Comparison of ENCODE assay signal across 1 cellular context in the genomic region with DNA sequence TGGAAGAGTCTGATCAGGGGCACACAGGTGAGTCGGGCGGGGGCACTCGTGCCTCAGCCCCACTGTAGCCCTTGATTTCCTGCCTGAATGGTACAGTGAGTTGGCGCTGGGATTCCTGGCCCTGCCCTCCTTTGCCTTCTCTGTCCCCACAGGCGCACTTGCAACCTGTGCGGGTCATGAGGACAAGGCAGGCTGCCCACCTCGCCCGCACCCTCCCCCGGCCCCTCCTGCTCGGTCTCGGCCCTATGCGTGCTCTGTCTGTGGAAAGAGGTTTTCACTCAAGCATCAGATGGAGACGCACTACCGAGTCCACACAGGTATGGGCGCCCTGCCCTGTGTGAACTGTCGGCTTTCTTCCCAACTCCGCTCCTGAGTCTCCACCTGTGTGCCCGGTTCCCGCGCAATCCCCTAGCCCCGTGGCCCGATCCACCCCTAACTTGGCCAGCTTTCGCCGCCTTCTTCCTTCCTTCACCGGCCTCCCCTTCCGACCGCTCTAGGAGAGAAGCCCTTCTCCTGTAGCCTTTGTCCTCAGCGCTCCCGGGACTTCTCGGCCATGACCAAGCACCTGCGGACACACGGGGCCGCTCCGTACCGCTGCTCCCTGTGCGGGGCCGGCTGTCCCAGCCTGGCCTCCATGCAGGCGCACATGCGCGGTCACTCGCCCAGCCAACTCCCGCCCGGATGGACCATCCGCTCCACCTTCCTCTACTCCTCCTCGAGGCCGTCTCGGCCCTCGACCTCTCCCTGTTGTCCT.
TF ChIP-seq lines count a peak whose summit lies in the region.

No MANE protein-coding gene starts in this region.

TF ChIP-seq in HepG2, 621 proteins besides CTCF, POLR2A, EP300 and RAD21 (continued from another document and continues in another):
- no peak for TF ChIP-seq ZNF597 (CRISPR knock-in tag; IDR thresholded peaks at IDR 0.05)
- peak; percentile 11; the same call in 1 of the 2 replicates for TF ChIP-seq NAIF1 (CRISPR knock-in tag; IDR thresholded peaks at IDR 0.05; ENCODE audit: borderline replicate concordance)
- peak; percentile 34; the same call in 1 of the 2 replicates for TF ChIP-seq ZNF773 (CRISPR knock-in tag; IDR thresholded peaks at IDR 0.05; ENCODE audit: borderline replicate concordance)
- no peak for TF ChIP-seq RBM39 (IDR thresholded peaks at IDR 0.05; ENCODE audit: low read depth, low read length, poor library complexity, severe bottlenecking)
- no peak for TF ChIP-seq TEAD3 (CRISPR knock-in tag; optimal IDR thresholded peaks at IDR 0.05; ENCODE audit: borderline replicate concordance)
- TF ChIP-seq ZNF431 (CRISPR knock-in tag; IDR thresholded peaks at IDR 0.05; ENCODE audit: borderline replicate concordance, low read depth) = 0 out of 2 replicates have a peak, but pooled peaks have one; percentile 49
- TF ChIP-seq ZNF761 (CRISPR knock-in tag; conservative IDR thresholded peaks at IDR 0.05) = peak; percentile 84
- TF ChIP-seq TFDP1 (CRISPR knock-in tag; IDR thresholded peaks at IDR 0.05; ENCODE audit: borderline replicate concordance) = peak; percentile 93; the same call in 1 of the 2 replicates
- TF ChIP-seq CAMTA2 (CRISPR knock-in tag; IDR thresholded peaks at IDR 0.05; ENCODE audit: borderline replicate concordance) = no peak
- no peak for TF ChIP-seq ARNT (IDR thresholded peaks at IDR 0.05)
- no peak for TF ChIP-seq PBX2 (CRISPR knock-in tag; IDR thresholded peaks at IDR 0.05)
- 0 out of 2 replicates have a peak, but pooled peaks have one; percentile 17 for TF ChIP-seq ZBTB14 (CRISPR knock-in tag; IDR thresholded peaks at IDR 0.05)
- TF ChIP-seq SRSF4 (IDR thresholded peaks at IDR 0.05; ENCODE audit: low read depth, low read length, poor library complexity, severe bottlenecking) = no peak
- TF ChIP-seq ZNF30 (CRISPR knock-in tag; IDR thresholded peaks at IDR 0.05) = no peak
- TF ChIP-seq HOXA5 (CRISPR knock-in tag; IDR thresholded peaks at IDR 0.05) = no peak
- TF ChIP-seq, protein P1, sequence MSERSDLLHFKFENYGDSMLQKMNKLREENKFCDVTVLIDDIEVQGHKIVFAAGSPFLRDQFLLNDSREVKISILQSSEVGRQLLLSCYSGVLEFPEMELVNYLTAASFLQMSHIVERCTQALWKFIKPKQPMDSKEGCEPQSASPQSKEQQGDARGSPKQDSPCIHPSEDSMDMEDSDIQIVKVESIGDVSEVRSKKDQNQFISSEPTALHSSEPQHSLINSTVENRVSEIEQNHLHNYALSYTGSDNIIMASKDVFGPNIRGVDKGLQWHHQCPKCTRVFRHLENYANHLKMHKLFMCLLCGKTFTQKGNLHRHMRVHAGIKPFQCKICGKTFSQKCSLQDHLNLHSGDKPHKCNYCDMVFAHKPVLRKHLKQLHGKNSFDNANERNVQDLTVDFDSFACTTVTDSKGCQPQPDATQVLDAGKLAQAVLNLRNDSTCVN (CRISPR knock-in tag; IDR thresholded peaks at IDR 0.05; ENCODE audit: borderline replicate concordance) = no peak
- no peak for TF ChIP-seq WIZ (CRISPR knock-in tag; IDR thresholded peaks at IDR 0.05)
- 0 out of 2 replicates have a peak, but pooled peaks have one; percentile 5 for TF ChIP-seq TEAD2 (CRISPR knock-in tag; IDR thresholded peaks at IDR 0.05)
- TF ChIP-seq LRRFIP1 (CRISPR knock-in tag; conservative IDR thresholded peaks at IDR 0.05) = no peak; the same call in 1 of the 2 replicates
- TF ChIP-seq ZSCAN22 (CRISPR knock-in tag; IDR thresholded peaks at IDR 0.05) = no peak
- TF ChIP-seq ZNF496 (CRISPR knock-in tag; IDR thresholded peaks at IDR 0.05; ENCODE audit: insufficient replicate concordance) = no peak
- TF ChIP-seq TRIM24 (CRISPR knock-in tag; IDR thresholded peaks at IDR 0.05) = no peak
- TF ChIP-seq KDM5A (IDR thresholded peaks at IDR 0.05; ENCODE audit: borderline replicate concordance, low read length) = no peak
- TF ChIP-seq ZBTB7A (CRISPR knock-in tag; IDR thresholded peaks at IDR 0.05) = peak; percentile 43; the same call in 1 of the 2 replicates
- TF ChIP-seq, protein P2, sequence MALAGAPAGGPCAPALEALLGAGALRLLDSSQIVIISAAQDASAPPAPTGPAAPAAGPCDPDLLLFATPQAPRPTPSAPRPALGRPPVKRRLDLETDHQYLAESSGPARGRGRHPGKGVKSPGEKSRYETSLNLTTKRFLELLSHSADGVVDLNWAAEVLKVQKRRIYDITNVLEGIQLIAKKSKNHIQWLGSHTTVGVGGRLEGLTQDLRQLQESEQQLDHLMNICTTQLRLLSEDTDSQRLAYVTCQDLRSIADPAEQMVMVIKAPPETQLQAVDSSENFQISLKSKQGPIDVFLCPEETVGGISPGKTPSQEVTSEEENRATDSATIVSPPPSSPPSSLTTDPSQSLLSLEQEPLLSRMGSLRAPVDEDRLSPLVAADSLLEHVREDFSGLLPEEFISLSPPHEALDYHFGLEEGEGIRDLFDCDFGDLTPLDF (CRISPR knock-in tag; IDR thresholded peaks at IDR 0.05) = no peak
- no peak for TF ChIP-seq ZSCAN29 (CRISPR knock-in tag; conservative IDR thresholded peaks at IDR 0.05)
- TF ChIP-seq ZNF790 (CRISPR knock-in tag; IDR thresholded peaks at IDR 0.05; ENCODE audit: borderline replicate concordance) = no peak
- no peak for TF ChIP-seq SOX6 (IDR thresholded peaks at IDR 0.05)
- no peak for TF ChIP-seq SOX6 (CRISPR knock-in tag; IDR thresholded peaks at IDR 0.05)
- TF ChIP-seq JARID2 (CRISPR knock-in tag; IDR thresholded peaks at IDR 0.05; ENCODE audit: insufficient replicate concordance) = no peak
- TF ChIP-seq GLI4 (CRISPR knock-in tag; IDR thresholded peaks at IDR 0.05; ENCODE audit: borderline replicate concordance) = peak; percentile 62; the same call in 1 of the 2 replicates
- no peak for TF ChIP-seq ZNF7 (CRISPR knock-in tag; IDR thresholded peaks at IDR 0.05)
- TF ChIP-seq ZNF710 (CRISPR knock-in tag; IDR thresholded peaks at IDR 0.05; ENCODE audit: borderline replicate concordance) = no peak
- peak; percentile 62; the same call in 1 of the 2 replicates for TF ChIP-seq HOXA9 (CRISPR knock-in tag; IDR thresholded peaks at IDR 0.05; ENCODE audit: borderline replicate concordance)
- TF ChIP-seq TCF7L2 (IDR thresholded peaks at IDR 0.05; ENCODE audit: low read depth, low read length) = no peak
- 0 out of 2 replicates have a peak, but pooled peaks have one; percentile 11 for TF ChIP-seq ZSCAN12 (CRISPR knock-in tag; IDR thresholded peaks at IDR 0.05)
- no peak for TF ChIP-seq ZNF484 (CRISPR knock-in tag; IDR thresholded peaks at IDR 0.05; ENCODE audit: borderline replicate concordance, low read depth)
- no peak for TF ChIP-seq CCAR2 (optimal IDR thresholded peaks at IDR 0.05; ENCODE audit: low read depth, low read length)
- no peak for TF ChIP-seq ZFY (CRISPR knock-in tag; IDR thresholded peaks at IDR 0.05)
- no peak for TF ChIP-seq ZHX2 (IDR thresholded peaks at IDR 0.05; ENCODE audit: low read depth)
- TF ChIP-seq ZHX2 (CRISPR knock-in tag; IDR thresholded peaks at IDR 0.05; ENCODE audit: borderline replicate concordance) = 0 out of 2 replicates have a peak, but pooled peaks have one; percentile 17
- peak; percentile 57; the same call in 1 of the 2 replicates for TF ChIP-seq GPN1 (CRISPR knock-in tag; IDR thresholded peaks at IDR 0.05; ENCODE audit: borderline replicate concordance)
